In genomic region chr3:12660196-12660595, GRCh38 we compare ENCODE assay signal across 13 cellular contexts. TPM values are rescaled to one million over a fixed set of nuclear protein-coding genes. Genes with fewer than 3 reads are reported as not detected.
DNase-seq lines count a peak whose midpoint lies in the region; ATAC-seq and TF ChIP-seq lines count a peak whose summit lies in the region.
"Had no signal": no experiment of that assay in that cellular context is flagged by ENCODE, and none has a peak within 500 bp of the region (broad histone marks: within the 10 kb centered on the region; RNA-seq: fewer than 3 reads in every experiment).

No MANE protein-coding gene starts in this region.

- no peaks in the 10 kb centered on the region for H3K27me3 ChIP-seq in A673 (replicated peaks; ENCODE audit: insufficient read depth, low read depth, low read length, poor library complexity)
- no peaks in the 10 kb centered on the region for H3K27me3 ChIP-seq in H9 (ENCODE audit: insufficient read depth, low read length)
- H3K27me3 ChIP-seq in body of pancreas: no peaks in the 10 kb centered on the region
- H3K27me3 ChIP-seq: Peyer's patch had no signal

- no peak overlapping the region for H2BK15ac ChIP-seq in H9 (ENCODE audit: low read depth, low read length)

- WGBS in H9 (ENCODE audit: extremely low coverage, insufficient read length, low lambda C conversion rate): no CpG with 5 or more reads among the region's 2 CpGs
- 68 to 69% methylated on average over 2 of the region's 2 CpGs for WGBS in body of pancreas, 2 donors

- H2BK20ac ChIP-seq in H9 (ENCODE audit: low read depth, low read length, poor library complexity, severe bottlenecking): no peak overlapping the region

- H2AFZ ChIP-seq in H9 (ENCODE audit: low read length): no peak overlapping the region

- H3K4me3 Mint-ChIP-seq in H9: 0 out of 5 replicates have a peak overlapping the region, but pooled peaks of 1 of the 2 experiments have one; percentile 23
- peak overlapping the region; percentile 61 for H3K4me3 Mint-ChIP-seq in neural crest cell
- no peak overlapping the region for H3K4me3 Mint-ChIP-seq in stimulated activated effector memory CD8-positive, alpha-beta T cell treated with anti-CD3 and anti-CD28 coated beads, Interleukin-12 subunit alpha, Interleukin-12 subunit beta, amount 100 ng/mL, for 72 hours

- H3K4me1 Mint-ChIP-seq in H9 (peaks cover 39 to 50% of the 10 kb centered on the region in 2 experiments), neural crest cell (peaks cover 55% of the 10 kb centered on the region)
- H3K4me1 Mint-ChIP-seq in stimulated activated effector memory CD8-positive, alpha-beta T cell treated with anti-CD3 and anti-CD28 coated beads, Interleukin-12 subunit alpha, Interleukin-12 subunit beta, amount 100 ng/mL, for 72 hours: peaks cover 57% of the 10 kb centered on the region

- no peak overlapping the region for H2BK12ac ChIP-seq in H9 (ENCODE audit: insufficient read length, low read depth, low read length)

- no peak overlapping the region for H3K4ac ChIP-seq in H9 (ENCODE audit: low read depth, low read length)

- no peak overlapping the region for H4K91ac ChIP-seq in H9 (ENCODE audit: insufficient read length, low read depth, low read length)

- no peak overlapping the region for H3K9ac ChIP-seq in H9 (ENCODE audit: extremely low read depth, insufficient read length, low read length)

- no peak overlapping the region for H3K4me2 ChIP-seq in H9 (ENCODE audit: insufficient read depth, insufficient read length, low read length)

- H3K36me3 Mint-ChIP-seq in H9 (ENCODE audit: insufficient read depth in 1 of 3, low read depth in 3 of 3) (peaks cover 0 to 8% (median 0%) of the 10 kb centered on the region in 3 experiments; a peak in 2 of 7 replicates), neural crest cell (ENCODE audit: low read depth) (peaks cover 7% of the 10 kb centered on the region)
- peaks cover 47% of the 10 kb centered on the region for H3K36me3 Mint-ChIP-seq in stimulated activated effector memory CD8-positive, alpha-beta T cell treated with anti-CD3 and anti-CD28 coated beads, Interleukin-12 subunit alpha, Interleukin-12 subunit beta, amount 100 ng/mL, for 72 hours

- no peak overlapping the region for H3K4me3 ChIP-seq in A673 (ENCODE audit: low read depth, low read length, poor library complexity, severe bottlenecking)
- no peak overlapping the region for H3K4me3 ChIP-seq in body of pancreas
- H3K4me3 ChIP-seq: Peyer's patch had no signal

- H3K79me2 ChIP-seq in H9 (ENCODE audit: insufficient read depth, low read length): peaks cover 67% of the 10 kb centered on the region

- H4K5ac ChIP-seq in H9 (ENCODE audit: insufficient read length, low read depth, low read length): no peak overlapping the region

- TF ChIP-seq POLR2A in body of pancreas (IDR thresholded peaks at IDR 0.05): no peak

- POLR2A ChIA-PET in A673 (lab: Charles Lee; ENCODE audit: low non-redundant PET): no interaction called here

- intact Hi-C loops in A673 (cut with micrococcal nuclease; ENCODE audit: unreplicated experiment) (loop anchor here (5.0 kb wide), 1 partner anchor 103 kb away; the partner anchor contains the start of gene MKRN2), body of pancreas (cut with DNase I) (no loop called here)

- H3K9me3 ChIP-seq in A673 (ENCODE audit: low read depth, low read length, poor library complexity, severe bottlenecking) (no peaks in the 10 kb centered on the region), H9 (ENCODE audit: control insufficient read depth, low read depth, low read length) (no peaks in the 10 kb centered on the region), body of pancreas (no peaks in the 10 kb centered on the region)
- H3K9me3 ChIP-seq: Peyer's patch had no signal

- H3K23me2 ChIP-seq in H9 (ENCODE audit: insufficient read length, low read depth, low read length, poor library complexity, severe bottlenecking): peaks cover 11% of the 10 kb centered on the region

- H3K9me3 Mint-ChIP-seq in H9 (no peaks in the 10 kb centered on the region), neural crest cell (peaks cover 2% of the 10 kb centered on the region)
- H3K9me3 Mint-ChIP-seq in stimulated activated effector memory CD8-positive, alpha-beta T cell treated with anti-CD3 and anti-CD28 coated beads, Interleukin-12 subunit alpha, Interleukin-12 subunit beta, amount 100 ng/mL, for 72 hours: no peaks in the 10 kb centered on the region

- ATAC-seq in body of pancreas (no peak), GM21825 (IDR thresholded peaks at IDR 0.05; ENCODE audit: unreplicated experiment) (no peak)
- ATAC-seq in stimulated activated effector memory CD8-positive, alpha-beta T cell treated with anti-CD3 and anti-CD28 coated beads, Interleukin-12 subunit alpha, Interleukin-12 subunit beta, amount 100 ng/mL, for 72 hours: no peak

- no peak overlapping the region for H2BK120ac ChIP-seq in H9 (ENCODE audit: low read depth, low read length, poor library complexity, severe bottlenecking)

- H3K14ac ChIP-seq in H9 (ENCODE audit: insufficient read depth, low read length): no peak overlapping the region

- H4K8ac ChIP-seq in H9 (replicated peaks; ENCODE audit: insufficient read length, low read depth, low read length): no peak overlapping the region

- H4K20me1 ChIP-seq in H9 (ENCODE audit: control insufficient read depth, insufficient read depth, insufficient read length): no peaks in the 10 kb centered on the region

- peaks cover 36% of the 10 kb centered on the region for H3K4me1 ChIP-seq in A673 (ENCODE audit: insufficient read depth, low read length, poor library complexity, severe bottlenecking)
- no peaks in the 10 kb centered on the region; the same call in 1 of the 2 replicates for H3K4me1 ChIP-seq in H9 (ENCODE audit: insufficient read depth, low read length)
- peaks cover 62% of the 10 kb centered on the region for H3K4me1 ChIP-seq in body of pancreas

- CTCF ChIA-PET in A673 (lab: Charles Lee): no interaction called here

- no TSS peak for BruUV-seq in A673 (replicated peaks; lab: Mats Ljungman, UMichigan)

- H3K23ac ChIP-seq in H9 (ENCODE audit: insufficient read length, low read depth, low read length): no peak overlapping the region

- no peak overlapping the region for H3T11ph ChIP-seq in H9 (ENCODE audit: low read length)

- peak overlapping the region; percentile 12 for H3K27ac ChIP-seq in A673 (ENCODE audit: low read depth, low read length, poor library complexity, severe bottlenecking)
- no peak overlapping the region for H3K27ac ChIP-seq in H9 (ENCODE audit: insufficient read length, low read depth, low read length)
- peak overlapping the region in 3 of 4 donors; percentile 24 to 100 (median 44) for H3K27ac ChIP-seq in body of pancreas
- H3K27ac ChIP-seq: Peyer's patch had no signal

- H3K56ac ChIP-seq in H9 (ENCODE audit: insufficient read length, low read depth, low read length): no peak overlapping the region

- H2AK5ac ChIP-seq in H9 (ENCODE audit: insufficient read length, low read length): no peak overlapping the region

- H3K27ac Mint-ChIP-seq in H9: peak overlapping the region; percentile 25 to 65 (median 34); a peak in 2 of 7 replicates
- no peak overlapping the region for H3K27ac Mint-ChIP-seq in neural crest cell (ENCODE audit: unreplicated experiment)
- no peak overlapping the region for H3K27ac Mint-ChIP-seq in stimulated activated effector memory CD8-positive, alpha-beta T cell treated with anti-CD3 and anti-CD28 coated beads, Interleukin-12 subunit alpha, Interleukin-12 subunit beta, amount 100 ng/mL, for 72 hours

- H2BK5ac ChIP-seq in H9 (ENCODE audit: insufficient read length, low read length): no peak overlapping the region

- no peaks in the 10 kb centered on the region; the same call in 1 of the 2 replicates for H3K27me3 Mint-ChIP-seq in H9 (ENCODE audit: low read depth)
- H3K27me3 Mint-ChIP-seq in neural crest cell (ENCODE audit: low read depth): no peaks in the 10 kb centered on the region

- H3K36me3 ChIP-seq in A673 (ENCODE audit: insufficient read depth, low read length, poor library complexity, severe bottlenecking) (no peaks in the 10 kb centered on the region), body of pancreas (replicated peaks in 1 of 2; ENCODE audit: insufficient read depth in 1 of 2, low read depth in 2 of 2) (no peaks in the 10 kb centered on the region)

- no peak overlapping the region for H3K18ac ChIP-seq in H9 (ENCODE audit: insufficient read length, low read depth, low read length)

- H3K79me1 ChIP-seq in H9 (ENCODE audit: insufficient read depth, low read depth, low read length, poor library complexity, severe bottlenecking): peaks cover 6% of the 10 kb centered on the region

- TF ChIP-seq CTCF in A673 (conservative IDR thresholded peaks at IDR 0.05; ENCODE audit: low read depth, low read length) (no peak), H9 (conservative IDR thresholded peaks at IDR 0.05) (no peak), body of pancreas (IDR thresholded peaks at IDR 0.05) (no peak), neural crest cell (conservative IDR thresholded peaks at IDR 0.05) (no peak)

- DNase-seq in A673 (ENCODE audit: low spot score): no peak
- DNase-seq in H9: no peak
- DNase-seq in body of pancreas: no peak
- DNase-seq in neural crest cell (ENCODE audit: low read depth, low spot score): no peak
- DNase-seq in stimulated activated effector memory CD8-positive, alpha-beta T cell treated with anti-CD3 and anti-CD28 coated beads, Interleukin-12 subunit alpha, Interleukin-12 subunit beta, amount 100 ng/mL, for 72 hours (ENCODE audit: low spot score in 2 of 2): no peak
- no peak for DNase-seq in CD1c-positive myeloid dendritic cell (ENCODE audit: extremely low spot score)
- DNase-seq in EL: no peak
- DNase-seq: activated CD4-positive, CD25-positive, alpha-beta regulatory T cell; KBM-7; kidney; stimulated activated CD4-positive, alpha-beta T cell treated with anti-CD3 and anti-CD28 coated beads, Interleukin-4, amount 100 ng/mL, for 1 hour had no signal

RNA-seq across cellular contexts. Expression of gene RAF1, which starts 3.7 kb away (rescaled TPM):
- 127 and 130 TPM in 2 replicates for total RNA-seq in A673 (2021)
- total RNA-seq in H9 (2021): 103 and 112 TPM in 2 replicates
- total RNA-seq in body of pancreas: 10 to 100 TPM; 52.1 to 53.7 TPM
- 123 and 124 TPM in 2 replicates for total RNA-seq in neural crest cell

Comparison
In these comparisons a context has a peak if more than half of its experiments do, and no peak if none do; other contexts are left out.
1. H3K27ac Mint-ChIP-seq: peak in H9 (3 of 3); none in neural crest cell (single experiment) and stimulated activated effector memory CD8-positive, alpha-beta T cell treated with anti-CD3 and anti-CD28 coated beads, Interleukin-12 subunit alpha, Interleukin-12 subunit beta, amount 100 ng/mL, for 72 hours (single experiment).